Comparison of ENCODE assay signal across 10 cellular contexts in genomic region chr11:96013459-96014213, GRCh38.
DNase-seq lines count a peak whose midpoint lies in the region; ATAC-seq and TF ChIP-seq lines count a peak whose summit lies in the region.
"Had no signal": no experiment of that assay in that cellular context is flagged by ENCODE, and none has a peak within 500 bp of the region (broad histone marks: within the 10 kb centered on the region; RNA-seq: fewer than 3 reads in every experiment).

No MANE protein-coding gene starts in this region.

- no peak overlapping the region; the same call in 1 of the 2 replicates for H3K18ac ChIP-seq in IMR-90 (ENCODE audit: low read depth, low read length)

- 0 out of 3 replicates have a peak overlapping the region, but pooled peaks have one; percentile 58 for H2BK15ac ChIP-seq in IMR-90 (ENCODE audit: low read depth, low read length)

- H2AK5ac ChIP-seq in IMR-90 (ENCODE audit: low read depth, low read length), result peak overlapping the region; percentile 51; the same call in 1 of the 2 replicates

- H3F3A ChIP-seq in neural progenitor cell (ENCODE audit: low read depth), result no peaks in the 10 kb centered on the region

- H3K79me2 ChIP-seq in neural progenitor cell (ENCODE audit: low read depth), result no peaks in the 10 kb centered on the region

- no peak for TF ChIP-seq CTCF in IMR-90 (conservative IDR thresholded peaks at IDR 0.05; ENCODE audit: low read depth, low read length)
- TF ChIP-seq CTCF in neural progenitor cell (IDR thresholded peaks at IDR 0.05), result no peak

- peak; percentile 56 for DNase-seq in ELF-1 (ENCODE audit: low read depth, low spot score)
- DNase-seq in IMR-90, result no peak
- no peak for DNase-seq in activated T-helper 1 cell treated with anti-CD3 and anti-CD28 coated beads, Interleukin-12 subunit alpha, Interleukin-12 subunit beta, Interleukin-2, Interleukin-4 antibody, amounts not matched to agents 30 ng/mL and 10 ng/mL and 1 ng/mL, durations not matched to agents 14 hours and 24 hours and 36 hours (ENCODE audit: low spot score)
- no peak for DNase-seq in neural progenitor cell (ENCODE audit: low spot score)
- DNase-seq in HT-29 (ENCODE audit: low spot score), result no peak
- no peak for DNase-seq in COLO668 (lab: John Stamatoyannopoulos, UW; ENCODE audit: unreplicated experiment)
- no peak for DNase-seq in NCI-H2196 treated with DMSO at 0.1 percent for 48 hours (lab: John Stamatoyannopoulos, UW; ENCODE audit: unreplicated experiment)

- no peak overlapping the region for H3K9ac ChIP-seq in IMR-90 (ENCODE audit: low read depth, low read length)
- no peak overlapping the region for H3K9ac ChIP-seq in neural progenitor cell
- H3K9ac ChIP-seq: KMS-11 had no signal

- H3K27me3 ChIP-seq in IMR-90 (ENCODE audit: control insufficient read depth, insufficient read depth, low read length) (no peaks in the 10 kb centered on the region), neural progenitor cell (no peaks in the 10 kb centered on the region)

- H3K36me3 ChIP-seq in IMR-90 (ENCODE audit: control insufficient read depth, insufficient read depth, low read length) (no peaks in the 10 kb centered on the region), neural progenitor cell (no peaks in the 10 kb centered on the region)

- H3K27ac ChIP-seq in IMR-90 (ENCODE audit: insufficient read depth, low read length) (no peak overlapping the region), neural progenitor cell (no peak overlapping the region)
- H3K27ac ChIP-seq: KMS-11 had no signal

- H2AK9ac ChIP-seq in IMR-90 (replicated peaks; ENCODE audit: low read depth, low read length, poor library complexity), result peak overlapping the region; percentile 30

- peak overlapping the region; percentile 32; the same call in 1 of the 2 replicates for H3K23ac ChIP-seq in IMR-90 (ENCODE audit: low read depth, low read length)

- no peak for TF ChIP-seq RAD21 in IMR-90 (IDR thresholded peaks at IDR 0.05; ENCODE audit: low read length)

- peaks cover 8 to 35% of the 10 kb centered on the region in 2 experiments for H3K79me1 ChIP-seq in IMR-90 (ENCODE audit: low read depth in 1 of 2, low read length in 2 of 2)

- H4K20me1 ChIP-seq in IMR-90 (ENCODE audit: insufficient read depth, low read length) (no peaks in the 10 kb centered on the region), neural progenitor cell (ENCODE audit: low read depth) (no peaks in the 10 kb centered on the region)

- H2BK120ac ChIP-seq in IMR-90 (ENCODE audit: low read depth, low read length), result peak overlapping the region; percentile 39

- TF ChIP-seq POLR2A in IMR-90 (IDR thresholded peaks at IDR 0.05; ENCODE audit: low read depth, low read length), result no peak

- peak overlapping the region; percentile 32 for H3K4me3 Mint-ChIP-seq in activated T-helper 1 cell treated with anti-CD3 and anti-CD28 coated beads, Interleukin-12 subunit alpha, Interleukin-12 subunit beta, Interleukin-2, Interleukin-4 antibody, amounts not matched to agents 30 ng/mL and 10 ng/mL and 1 ng/mL, durations not matched to agents 14 hours and 24 hours and 36 hours
- H3K4me3 Mint-ChIP-seq in neural progenitor cell, result no peak overlapping the region

- H4K8ac ChIP-seq in IMR-90 (ENCODE audit: low read depth in 2 of 2, low read length in 2 of 2), result no peak overlapping the region

- CTCF ChIA-PET in IMR-90 (lab: Yijun Ruan, JAX), result no interaction called here

- ATAC-seq in IMR-90 (ENCODE audit: low read depth), result no peak
- ATAC-seq in GM18861 (IDR thresholded peaks at IDR 0.05; ENCODE audit: unreplicated experiment), result no peak
- ATAC-seq: Panc1 had no signal

- H3K36me3 Mint-ChIP-seq in activated T-helper 1 cell treated with anti-CD3 and anti-CD28 coated beads, Interleukin-12 subunit alpha, Interleukin-12 subunit beta, Interleukin-2, Interleukin-4 antibody, amounts not matched to agents 30 ng/mL and 10 ng/mL and 1 ng/mL, durations not matched to agents 14 hours and 24 hours and 36 hours (ENCODE audit: low read depth), result no peaks in the 10 kb centered on the region
- no peaks in the 10 kb centered on the region for H3K36me3 Mint-ChIP-seq in neural progenitor cell

- H3K27ac Mint-ChIP-seq in activated T-helper 1 cell treated with anti-CD3 and anti-CD28 coated beads, Interleukin-12 subunit alpha, Interleukin-12 subunit beta, Interleukin-2, Interleukin-4 antibody, amounts not matched to agents 30 ng/mL and 10 ng/mL and 1 ng/mL, durations not matched to agents 14 hours and 24 hours and 36 hours, result peak overlapping the region; percentile 63
- peak overlapping the region; percentile 64 for H3K27ac Mint-ChIP-seq in neural progenitor cell

- no peak overlapping the region for H3K4me3 ChIP-seq in IMR-90 (ENCODE audit: insufficient read depth, low read depth, low read length)
- H3K4me3 ChIP-seq in neural progenitor cell, result no peak overlapping the region

- in situ Hi-C loops in IMR-90 (cut with MboI; ENCODE audit: low sequenced_read_pairs), result no loop called here

- no TSS peak for BruUV-seq in IMR-90 (replicated peaks; lab: Mats Ljungman, UMichigan)

- H3K4me1 Mint-ChIP-seq in activated T-helper 1 cell treated with anti-CD3 and anti-CD28 coated beads, Interleukin-12 subunit alpha, Interleukin-12 subunit beta, Interleukin-2, Interleukin-4 antibody, amounts not matched to agents 30 ng/mL and 10 ng/mL and 1 ng/mL, durations not matched to agents 14 hours and 24 hours and 36 hours (ENCODE audit: low read depth), result peaks cover 49% of the 10 kb centered on the region
- H3K4me1 Mint-ChIP-seq in neural progenitor cell, result peaks cover 51% of the 10 kb centered on the region

- H2BK5ac ChIP-seq in IMR-90 (ENCODE audit: low read depth, low read length, poor library complexity, severe bottlenecking), result peak overlapping the region; percentile 17

- no peak overlapping the region for H3K56ac ChIP-seq in IMR-90 (ENCODE audit: extremely low read depth, insufficient read depth, low read length)

- H4K91ac ChIP-seq in IMR-90 (ENCODE audit: insufficient read depth, low read depth, low read length), result peak overlapping the region; percentile 15; the same call in 1 of the 2 replicates

- H2BK20ac ChIP-seq in IMR-90 (ENCODE audit: low read depth, low read length), result peak overlapping the region; percentile 30; the same call in 1 of the 2 replicates

- peaks cover 16% of the 10 kb centered on the region for H3K4me1 ChIP-seq in IMR-90 (ENCODE audit: control insufficient read depth, insufficient read depth, low read length)
- peaks cover 14% of the 10 kb centered on the region for H3K4me1 ChIP-seq in neural progenitor cell

- H2AFZ ChIP-seq in IMR-90 (replicated peaks; ENCODE audit: low read length, poor library complexity) (no peak overlapping the region), neural progenitor cell (replicated peaks) (no peak overlapping the region)

- H3K9me3 ChIP-seq in IMR-90 (ENCODE audit: control insufficient read depth, insufficient read depth, low read length), result no peaks in the 10 kb centered on the region
- H3K9me3 ChIP-seq in neural progenitor cell (ENCODE audit: low read depth), result no peaks in the 10 kb centered on the region

- H3K14ac ChIP-seq in IMR-90 (replicated peaks; ENCODE audit: low read depth, low read length), result peak overlapping the region; percentile 25; the same call in 1 of the 2 replicates

- peak overlapping the region; percentile 37; the same call in 1 of the 2 replicates for H3K4ac ChIP-seq in IMR-90 (ENCODE audit: low read depth, low read length)

- H3K9me1 ChIP-seq in IMR-90 (ENCODE audit: insufficient read depth, low read length), result peaks cover 4% of the 10 kb centered on the region

- intact Hi-C loops in IMR-90 (cut with micrococcal nuclease), result loop anchor here (5.0 kb wide), 1 partner anchor 329 kb away; the partner anchor contains the start of gene MAML2
- intact Hi-C loops in activated T-helper 1 cell treated with anti-CD3 and anti-CD28 coated beads, Interleukin-12 subunit alpha, Interleukin-12 subunit beta, Interleukin-2, Interleukin-4 antibody, amounts not matched to agents 30 ng/mL and 10 ng/mL and 1 ng/mL, durations not matched to agents 14 hours and 24 hours and 36 hours (cut with micrococcal nuclease), result loop anchor here (1.0 to 5.0 kb wide), 8 partner anchors 61 to 413 kb away; partner anchors contain the start of genes CEP57, JRKL and MTMR2

- dilution Hi-C loops in IMR-90 (cut with HindIII; ENCODE audit: low sequenced_read_pairs, unreplicated experiment), result no loop called here

- POLR2A ChIA-PET in IMR-90 (lab: Charles Lee; ENCODE audit: unreplicated experiment), result no interaction called here

- H3K9me3 Mint-ChIP-seq in activated T-helper 1 cell treated with anti-CD3 and anti-CD28 coated beads, Interleukin-12 subunit alpha, Interleukin-12 subunit beta, Interleukin-2, Interleukin-4 antibody, amounts not matched to agents 30 ng/mL and 10 ng/mL and 1 ng/mL, durations not matched to agents 14 hours and 24 hours and 36 hours, result no peaks in the 10 kb centered on the region
- no peaks in the 10 kb centered on the region for H3K9me3 Mint-ChIP-seq in neural progenitor cell

- no peak overlapping the region for H4K5ac ChIP-seq in IMR-90 (ENCODE audit: low read depth, low read length)

- H3K4me2 ChIP-seq in IMR-90 (ENCODE audit: low read depth, low read length) (no peak overlapping the region), neural progenitor cell (no peak overlapping the region)
- H3K4me2 ChIP-seq: KMS-11 had no signal

- whole genome bisulfite sequencing in IMR-90 (ENCODE audit: extremely low coverage in 2 of 2, insufficient read length in 1 of 2), 2 experiments, result no CpG with 5 or more reads among the region's 17 CpGs

- no peaks in the 10 kb centered on the region for H3K27me3 Mint-ChIP-seq in activated T-helper 1 cell treated with anti-CD3 and anti-CD28 coated beads, Interleukin-12 subunit alpha, Interleukin-12 subunit beta, Interleukin-2, Interleukin-4 antibody, amounts not matched to agents 30 ng/mL and 10 ng/mL and 1 ng/mL, durations not matched to agents 14 hours and 24 hours and 36 hours (ENCODE audit: insufficient read depth)
- no peaks in the 10 kb centered on the region for H3K27me3 Mint-ChIP-seq in neural progenitor cell (ENCODE audit: insufficient read depth, low read depth)

TF ChIP-seq in IMR-90, 13 proteins besides CTCF, POLR2A, EP300 and RAD21:
- TF ChIP-seq RCOR1 (IDR thresholded peaks at IDR 0.05; ENCODE audit: insufficient replicate concordance, low read length), result no peak
- TF ChIP-seq RFX5 (IDR thresholded peaks at IDR 0.05; ENCODE audit: low read depth, low read length), result no peak
TF ChIP-seq in IMR-90: peak in this region for 0.
